Comparison of ENCODE assay signal across 2 cellular contexts in the genomic region with DNA sequence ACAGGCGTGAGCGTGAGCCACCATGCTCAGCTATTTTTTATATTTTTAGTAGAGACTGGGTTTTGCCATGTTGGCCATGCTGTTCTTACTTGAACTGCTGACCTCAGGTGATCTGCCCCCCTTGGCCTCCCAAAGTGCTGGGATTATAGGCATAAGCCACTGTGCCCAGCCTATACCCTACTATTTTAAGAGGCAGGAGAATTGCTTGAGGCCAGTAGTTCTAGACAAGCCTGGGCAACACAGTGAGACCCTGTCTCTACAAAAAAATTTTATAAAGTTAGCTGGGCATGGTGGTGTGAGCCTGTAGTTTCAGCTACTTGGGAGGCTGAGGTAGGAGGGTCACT.
A peak's percentile ranks its signal among the peaks of the same experiment; 100 is the strongest.
TF ChIP-seq lines count a peak whose summit lies in the region.

No MANE protein-coding gene starts in this region.

TF ChIP-seq in HepG2, 621 proteins besides CTCF, POLR2A, EP300 and RAD21:
- no peak for TF ChIP-seq FUBP1 (CRISPR knock-in tag; IDR thresholded peaks at IDR 0.05; ENCODE audit: borderline replicate concordance)
- TF ChIP-seq ZBTB46 (CRISPR knock-in tag; IDR thresholded peaks at IDR 0.05; ENCODE audit: borderline replicate concordance) = no peak
- no peak for TF ChIP-seq ELF3 (CRISPR knock-in tag; IDR thresholded peaks at IDR 0.05)
- TF ChIP-seq, protein P1, sequence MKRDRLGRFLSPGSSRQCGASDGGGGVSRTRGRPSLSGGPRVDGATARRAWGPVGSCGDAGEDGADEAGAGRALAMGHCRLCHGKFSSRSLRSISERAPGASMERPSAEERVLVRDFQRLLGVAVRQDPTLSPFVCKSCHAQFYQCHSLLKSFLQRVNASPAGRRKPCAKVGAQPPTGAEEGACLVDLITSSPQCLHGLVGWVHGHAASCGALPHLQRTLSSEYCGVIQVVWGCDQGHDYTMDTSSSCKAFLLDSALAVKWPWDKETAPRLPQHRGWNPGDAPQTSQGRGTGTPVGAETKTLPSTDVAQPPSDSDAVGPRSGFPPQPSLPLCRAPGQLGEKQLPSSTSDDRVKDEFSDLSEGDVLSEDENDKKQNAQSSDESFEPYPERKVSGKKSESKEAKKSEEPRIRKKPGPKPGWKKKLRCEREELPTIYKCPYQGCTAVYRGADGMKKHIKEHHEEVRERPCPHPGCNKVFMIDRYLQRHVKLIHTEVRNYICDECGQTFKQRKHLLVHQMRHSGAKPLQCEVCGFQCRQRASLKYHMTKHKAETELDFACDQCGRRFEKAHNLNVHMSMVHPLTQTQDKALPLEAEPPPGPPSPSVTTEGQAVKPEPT (CRISPR knock-in tag; IDR thresholded peaks at IDR 0.05; ENCODE audit: low read depth) = no peak
- no peak for TF ChIP-seq BRD4 (CRISPR knock-in tag; IDR thresholded peaks at IDR 0.05)
- TF ChIP-seq, protein P2, sequence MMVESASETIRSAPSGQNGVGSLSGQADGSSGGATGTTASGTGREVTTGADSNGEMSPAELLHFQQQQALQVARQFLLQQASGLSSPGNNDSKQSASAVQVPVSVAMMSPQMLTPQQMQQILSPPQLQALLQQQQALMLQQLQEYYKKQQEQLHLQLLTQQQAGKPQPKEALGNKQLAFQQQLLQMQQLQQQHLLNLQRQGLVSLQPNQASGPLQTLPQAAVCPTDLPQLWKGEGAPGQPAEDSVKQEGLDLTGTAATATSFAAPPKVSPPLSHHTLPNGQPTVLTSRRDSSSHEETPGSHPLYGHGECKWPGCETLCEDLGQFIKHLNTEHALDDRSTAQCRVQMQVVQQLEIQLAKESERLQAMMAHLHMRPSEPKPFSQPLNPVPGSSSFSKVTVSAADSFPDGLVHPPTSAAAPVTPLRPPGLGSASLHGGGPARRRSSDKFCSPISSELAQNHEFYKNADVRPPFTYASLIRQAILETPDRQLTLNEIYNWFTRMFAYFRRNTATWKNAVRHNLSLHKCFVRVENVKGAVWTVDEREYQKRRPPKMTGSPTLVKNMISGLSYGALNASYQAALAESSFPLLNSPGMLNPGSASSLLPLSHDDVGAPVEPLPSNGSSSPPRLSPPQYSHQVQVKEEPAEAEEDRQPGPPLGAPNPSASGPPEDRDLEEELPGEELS (CRISPR knock-in tag; IDR thresholded peaks at IDR 0.05) = no peak
- 0 out of 2 replicates have a peak, but pooled peaks have one; percentile 12 for TF ChIP-seq ZNF121 (CRISPR knock-in tag; IDR thresholded peaks at IDR 0.05)
- TF ChIP-seq NR3C1 (CRISPR knock-in tag; IDR thresholded peaks at IDR 0.05) = no peak

TF ChIP-seq in K562, 482 proteins besides CTCF, POLR2A, EP300 and RAD21:
- TF ChIP-seq ZNF3 (CRISPR knock-in tag; IDR thresholded peaks at IDR 0.05) = no peak
- TF ChIP-seq DMBX1 (CRISPR knock-in tag; IDR thresholded peaks at IDR 0.05; ENCODE audit: borderline replicate concordance) = peak; percentile 55; the same call in 1 of the 2 replicates
- no peak for TF ChIP-seq BCLAF1 (IDR thresholded peaks at IDR 0.05; ENCODE audit: borderline replicate concordance in 1 of 2, control insufficient read depth in 1 of 2, low read depth in 2 of 2, low read length in 1 of 2)
- no peak for TF ChIP-seq ZNF165 (CRISPR knock-in tag; IDR thresholded peaks at IDR 0.05; ENCODE audit: borderline replicate concordance)
- TF ChIP-seq NCOA4 (IDR thresholded peaks at IDR 0.05; ENCODE audit: partially characterized antibody) = no peak
- peak; percentile 6 for TF ChIP-seq RBM25 (IDR thresholded peaks at IDR 0.05; ENCODE audit: low read depth, low read length, severe bottlenecking)
- TF ChIP-seq, protein P3, sequence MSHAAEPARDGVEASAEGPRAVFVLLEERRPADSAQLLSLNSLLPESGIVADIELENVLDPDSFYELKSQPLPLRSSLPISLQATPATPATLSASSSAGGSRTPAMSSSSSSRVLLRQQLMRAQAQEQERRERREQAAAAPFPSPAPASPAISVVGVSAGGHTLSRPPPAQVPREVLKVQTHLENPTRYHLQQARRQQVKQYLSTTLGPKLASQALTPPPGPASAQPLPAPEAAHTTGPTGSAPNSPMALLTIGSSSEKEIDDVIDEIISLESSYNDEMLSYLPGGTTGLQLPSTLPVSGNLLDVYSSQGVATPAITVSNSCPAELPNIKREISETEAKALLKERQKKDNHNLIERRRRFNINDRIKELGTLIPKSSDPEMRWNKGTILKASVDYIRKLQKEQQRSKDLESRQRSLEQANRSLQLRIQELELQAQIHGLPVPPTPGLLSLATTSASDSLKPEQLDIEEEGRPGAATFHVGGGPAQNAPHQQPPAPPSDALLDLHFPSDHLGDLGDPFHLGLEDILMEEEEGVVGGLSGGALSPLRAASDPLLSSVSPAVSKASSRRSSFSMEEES (CRISPR knock-in tag; IDR thresholded peaks at IDR 0.05) = no peak
- TF ChIP-seq SMAD1 (IDR thresholded peaks at IDR 0.05; ENCODE audit: low read depth, low read length, partially characterized antibody) = no peak
- 0 out of 2 replicates have a peak, but pooled peaks have one; percentile 11 for TF ChIP-seq SMAD4 (CRISPR knock-in tag; conservative IDR thresholded peaks at IDR 0.05)
- peak; percentile 84 for TF ChIP-seq ZNF121 (CRISPR knock-in tag; conservative IDR thresholded peaks at IDR 0.05)
- TF ChIP-seq ATF1 (CRISPR knock-in tag; IDR thresholded peaks at IDR 0.05) = no peak
- no peak for TF ChIP-seq ATF1 (tag; IDR thresholded peaks at IDR 0.05)
- TF ChIP-seq, protein P4, sequence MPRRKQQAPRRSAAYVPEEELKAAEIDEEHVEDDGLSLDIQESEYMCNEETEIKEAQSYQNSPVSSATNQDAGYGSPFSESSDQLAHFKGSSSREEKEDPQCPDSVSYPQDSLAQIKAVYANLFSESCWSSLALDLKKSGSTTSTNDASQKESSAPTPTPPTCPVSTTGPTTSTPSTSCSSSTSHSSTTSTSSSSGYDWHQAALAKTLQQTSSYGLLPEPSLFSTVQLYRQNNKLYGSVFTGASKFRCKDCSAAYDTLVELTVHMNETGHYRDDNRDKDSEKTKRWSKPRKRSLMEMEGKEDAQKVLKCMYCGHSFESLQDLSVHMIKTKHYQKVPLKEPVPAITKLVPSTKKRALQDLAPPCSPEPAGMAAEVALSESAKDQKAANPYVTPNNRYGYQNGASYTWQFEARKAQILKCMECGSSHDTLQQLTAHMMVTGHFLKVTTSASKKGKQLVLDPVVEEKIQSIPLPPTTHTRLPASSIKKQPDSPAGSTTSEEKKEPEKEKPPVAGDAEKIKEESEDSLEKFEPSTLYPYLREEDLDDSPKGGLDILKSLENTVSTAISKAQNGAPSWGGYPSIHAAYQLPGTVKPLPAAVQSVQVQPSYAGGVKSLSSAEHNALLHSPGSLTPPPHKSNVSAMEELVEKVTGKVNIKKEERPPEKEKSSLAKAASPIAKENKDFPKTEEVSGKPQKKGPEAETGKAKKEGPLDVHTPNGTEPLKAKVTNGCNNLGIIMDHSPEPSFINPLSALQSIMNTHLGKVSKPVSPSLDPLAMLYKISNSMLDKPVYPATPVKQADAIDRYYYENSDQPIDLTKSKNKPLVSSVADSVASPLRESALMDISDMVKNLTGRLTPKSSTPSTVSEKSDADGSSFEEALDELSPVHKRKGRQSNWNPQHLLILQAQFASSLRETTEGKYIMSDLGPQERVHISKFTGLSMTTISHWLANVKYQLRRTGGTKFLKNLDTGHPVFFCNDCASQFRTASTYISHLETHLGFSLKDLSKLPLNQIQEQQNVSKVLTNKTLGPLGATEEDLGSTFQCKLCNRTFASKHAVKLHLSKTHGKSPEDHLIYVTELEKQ (CRISPR knock-in tag; IDR thresholded peaks at IDR 0.05) = no peak
- no peak for TF ChIP-seq ERF (CRISPR knock-in tag; IDR thresholded peaks at IDR 0.05)
- no peak for TF ChIP-seq CBX1 (IDR thresholded peaks at IDR 0.05; ENCODE audit: low read depth)
- peak; percentile 81 for TF ChIP-seq ZNF311 (CRISPR knock-in tag; IDR thresholded peaks at IDR 0.05)
- TF ChIP-seq MYC (IDR thresholded peaks at IDR 0.05; ENCODE audit: low read depth, low read length) = no peak
- TF ChIP-seq MYC (CRISPR knock-in tag; IDR thresholded peaks at IDR 0.05; ENCODE audit: borderline replicate concordance, low read depth) = peak; percentile 24; the same call in 1 of the 2 replicates
- no peak for TF ChIP-seq OTX1 (CRISPR knock-in tag; IDR thresholded peaks at IDR 0.05)
- TF ChIP-seq KAT2B (IDR thresholded peaks at IDR 0.05; ENCODE audit: low read depth, low read length) = no peak
